Comparison of ENCODE assay signal across 9 cellular contexts in genomic region chr9:85425153-85425611, GRCh38.
A peak's percentile ranks its signal among the peaks of the same experiment; 100 is the strongest.
DNase-seq lines count a peak whose midpoint lies in the region; ATAC-seq and TF ChIP-seq lines count a peak whose summit lies in the region.
"Had no signal": no experiment of that assay in that cellular context is flagged by ENCODE, and none has a peak within 500 bp of the region (broad histone marks: within the 10 kb centered on the region; RNA-seq: fewer than 3 reads in every experiment).

No MANE protein-coding gene starts in this region.

- ATAC-seq in stimulated activated effector memory CD8-positive, alpha-beta T cell treated with anti-CD3 and anti-CD28 coated beads, Interleukin-12 subunit alpha, Interleukin-12 subunit beta, amount 100 ng/mL, for 72 hours: peak; percentile 42
- ATAC-seq in HG03378 (IDR thresholded peaks at IDR 0.05; ENCODE audit: unreplicated experiment): no peak
- ATAC-seq: T-cell had no signal

- H4K20me1 ChIP-seq in KMS-11 (ENCODE audit: insufficient read depth): no peaks in the 10 kb centered on the region

- peak; percentile 56 for DNase-seq in COLO668 (lab: John Stamatoyannopoulos, UW; ENCODE audit: unreplicated experiment)
- peak; percentile 51 for DNase-seq in GM19240 (ENCODE audit: insufficient read length, low spot score)
- DNase-seq in SK-MEL-5 (ENCODE audit: low read depth, low spot score): peak; percentile 75
- peak in 9 of 10 donors; percentile 30 to 77 (median 66) for DNase-seq in dorsolateral prefrontal cortex
- DNase-seq in lung microvascular endothelial cell (ENCODE audit: low read depth in 2 of 2): peak; percentile 33 to 67
- DNase-seq in stimulated activated effector memory CD8-positive, alpha-beta T cell treated with anti-CD3 and anti-CD28 coated beads, Interleukin-12 subunit alpha, Interleukin-12 subunit beta, amount 100 ng/mL, for 72 hours (ENCODE audit: low spot score in 2 of 2): peak; percentile 27 to 71

- no peaks in the 10 kb centered on the region for H3K79me2 ChIP-seq in KMS-11 (ENCODE audit: insufficient read depth, low read depth)

- no peak overlapping the region for H3K4me3 Mint-ChIP-seq in stimulated activated effector memory CD8-positive, alpha-beta T cell treated with anti-CD3 and anti-CD28 coated beads, Interleukin-12 subunit alpha, Interleukin-12 subunit beta, amount 100 ng/mL, for 72 hours
- H3K4me3 Mint-ChIP-seq: T-cell had no signal

- no peaks in the 10 kb centered on the region for H3K36me3 ChIP-seq in KMS-11 (ENCODE audit: insufficient read depth)

- H3K4me2 ChIP-seq in KMS-11: no peak overlapping the region

- in situ Hi-C loops in SK-MEL-5 (cut with HindIII; ENCODE audit: low pct_unique_long_range_greater_than_20kb, low sequenced_read_pairs): no loop called here

- H3K36me3 Mint-ChIP-seq in stimulated activated effector memory CD8-positive, alpha-beta T cell treated with anti-CD3 and anti-CD28 coated beads, Interleukin-12 subunit alpha, Interleukin-12 subunit beta, amount 100 ng/mL, for 72 hours: no peaks in the 10 kb centered on the region
- H3K36me3 Mint-ChIP-seq: T-cell had no signal

- peak overlapping the region; percentile 51 for H2AFZ ChIP-seq in KMS-11 (ENCODE audit: low read depth)

- no peaks in the 10 kb centered on the region for H3K9me3 Mint-ChIP-seq in stimulated activated effector memory CD8-positive, alpha-beta T cell treated with anti-CD3 and anti-CD28 coated beads, Interleukin-12 subunit alpha, Interleukin-12 subunit beta, amount 100 ng/mL, for 72 hours

- H3K4me3 ChIP-seq in KMS-11 (IDR thresholded peaks at IDR 0.05; ENCODE audit: insufficient read depth, low read depth, low read length) (no peak overlapping the region), dorsolateral prefrontal cortex (peak overlapping the region in 26 of 59 donors; percentile 1 to 45 (median 14))

- peak; percentile 94 for TF ChIP-seq CTCF in KMS-11 (conservative IDR thresholded peaks at IDR 0.05; ENCODE audit: low read depth, low read length)
- peak; percentile 42 to 81 (median 73) for TF ChIP-seq CTCF in dorsolateral prefrontal cortex (IDR thresholded peaks at IDR 0.05 in 54 of 56, conservative IDR thresholded peaks at IDR 0.05 in 2 of 56; ENCODE audit: low read depth in 1 of 56, partially characterized antibody in 56 of 56)

- H3K9ac ChIP-seq in KMS-11: no peak overlapping the region

- peaks cover 12% of the 10 kb centered on the region for H3K4me1 Mint-ChIP-seq in stimulated activated effector memory CD8-positive, alpha-beta T cell treated with anti-CD3 and anti-CD28 coated beads, Interleukin-12 subunit alpha, Interleukin-12 subunit beta, amount 100 ng/mL, for 72 hours

- H3K4me1 ChIP-seq in KMS-11 (ENCODE audit: low read depth, poor library complexity, severe bottlenecking): no peaks in the 10 kb centered on the region

- no peak overlapping the region for H3K27ac ChIP-seq in KMS-11
- peak overlapping the region in 18 of 59 donors; percentile 1 to 50 (median 21) for H3K27ac ChIP-seq in dorsolateral prefrontal cortex

- no peaks in the 10 kb centered on the region for H3K27me3 ChIP-seq in KMS-11 (ENCODE audit: insufficient read depth, low read depth)
- no peaks in the 10 kb centered on the region for H3K27me3 ChIP-seq in dorsolateral prefrontal cortex

- H3K27ac Mint-ChIP-seq in stimulated activated effector memory CD8-positive, alpha-beta T cell treated with anti-CD3 and anti-CD28 coated beads, Interleukin-12 subunit alpha, Interleukin-12 subunit beta, amount 100 ng/mL, for 72 hours: no peak overlapping the region
- H3K27ac Mint-ChIP-seq: T-cell had no signal

- intact Hi-C loops in dorsolateral prefrontal cortex (cut with DNase I): loop anchor here in 1 of 2 donors (10.0 kb wide), 1 partner anchor 190 kb away; no protein-coding TSS in a partner anchor
